Comparison of ENCODE assay signal across 10 cellular contexts in the genomic region with DNA sequence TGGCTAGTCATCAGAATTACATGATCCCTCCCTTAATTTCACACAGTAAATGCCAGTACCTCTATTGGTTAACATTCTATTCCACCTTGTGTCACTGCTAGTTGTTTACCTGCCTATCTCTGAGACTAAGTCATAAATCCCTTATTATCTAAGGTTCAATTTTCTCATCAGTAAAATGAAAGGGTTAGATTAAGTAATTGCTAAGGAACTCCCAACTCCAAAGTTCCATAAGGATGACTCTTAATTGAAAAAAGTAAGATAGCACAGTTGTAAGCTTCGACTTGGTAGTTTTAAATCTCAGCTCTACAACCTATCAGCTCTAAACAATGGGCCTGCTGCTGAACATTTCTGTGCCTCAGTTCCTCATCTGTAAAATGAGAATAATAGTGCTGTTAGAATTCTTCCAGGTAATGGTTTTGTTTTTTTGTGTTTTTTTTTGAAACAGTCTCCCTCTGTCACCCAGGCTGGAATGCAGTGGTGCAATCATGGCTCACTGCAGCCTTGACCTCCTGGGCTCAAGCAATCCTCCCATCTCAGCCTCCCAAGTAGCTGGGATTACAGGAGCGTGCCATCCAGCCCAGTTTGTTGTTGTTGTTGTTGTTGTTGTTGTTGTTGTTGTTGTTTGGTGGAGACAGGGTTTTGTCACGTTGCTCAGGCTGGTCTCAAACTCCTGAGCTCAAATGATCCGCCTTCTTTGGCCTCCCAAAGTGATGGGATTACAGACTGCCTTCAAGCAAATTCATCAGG. TPM values are rescaled to one million over a fixed set of nuclear protein-coding genes. Genes with fewer than 3 reads are reported as not detected.
DNase-seq lines count a peak whose midpoint lies in the region; ATAC-seq lines count a peak whose summit lies in the region.
"Had no signal": no experiment of that assay in that cellular context is flagged by ENCODE, and none has a peak within 500 bp of the region (broad histone marks: within the 10 kb centered on the region; RNA-seq: fewer than 3 reads in every experiment).

No MANE protein-coding gene starts in this region.

- peaks cover 66% of the 10 kb centered on the region for H3K4me1 Mint-ChIP-seq in activated T-cell treated with anti-CD3 and anti-CD28 coated beads, Interleukin-2, amount 50 U/mL, for 4 hours (ENCODE audit: low read depth)
- H3K4me1 Mint-ChIP-seq in activated T-helper 1 cell treated with anti-CD3 and anti-CD28 coated beads, Interleukin-12 subunit alpha, Interleukin-12 subunit beta, Interleukin-2, Interleukin-4 antibody, amounts not matched to agents 30 ng/mL and 10 ng/mL and 1 ng/mL, durations not matched to agents 14 hours and 24 hours and 36 hours (ENCODE audit: low read depth): peaks cover 46% of the 10 kb centered on the region

- H3K27ac Mint-ChIP-seq in activated T-helper 1 cell treated with anti-CD3 and anti-CD28 coated beads, Interleukin-12 subunit alpha, Interleukin-12 subunit beta, Interleukin-2, Interleukin-4 antibody, amounts not matched to agents 30 ng/mL and 10 ng/mL and 1 ng/mL, durations not matched to agents 14 hours and 24 hours and 36 hours: peak overlapping the region; percentile 14

- no peaks in the 10 kb centered on the region for H3K36me3 Mint-ChIP-seq in activated T-cell treated with anti-CD3 and anti-CD28 coated beads, Interleukin-2, amount 50 U/mL, for 4 hours (ENCODE audit: insufficient read depth)
- peaks cover 3% of the 10 kb centered on the region for H3K36me3 Mint-ChIP-seq in activated T-helper 1 cell treated with anti-CD3 and anti-CD28 coated beads, Interleukin-12 subunit alpha, Interleukin-12 subunit beta, Interleukin-2, Interleukin-4 antibody, amounts not matched to agents 30 ng/mL and 10 ng/mL and 1 ng/mL, durations not matched to agents 14 hours and 24 hours and 36 hours (ENCODE audit: low read depth)

- intact Hi-C loops in activated T-helper 1 cell treated with anti-CD3 and anti-CD28 coated beads, Interleukin-12 subunit alpha, Interleukin-12 subunit beta, Interleukin-2, Interleukin-4 antibody, amounts not matched to agents 30 ng/mL and 10 ng/mL and 1 ng/mL, durations not matched to agents 14 hours and 24 hours and 36 hours (cut with micrococcal nuclease): loop anchor here (1.0 to 5.0 kb wide), 5 partner anchors 8 to 146 kb away; a partner anchor contains a TSS
- intact Hi-C loops in left colon (cut with DNase I, micrococcal nuclease): no loop called here

- H3K27ac ChIP-seq in temporal lobe (ENCODE audit: low read depth, low read length): peak overlapping the region; percentile 40
- H3K27ac ChIP-seq: pancreas had no signal

- ATAC-seq in activated T-cell treated with anti-CD3 and anti-CD28 coated beads, Interleukin-2, amount 50 U/mL, for 4 hours: no peak
- ATAC-seq in left colon (peak; percentile 26), GM19463 (IDR thresholded peaks at IDR 0.05; ENCODE audit: unreplicated experiment) (no peak)

- H3K9me3 Mint-ChIP-seq in activated T-cell treated with anti-CD3 and anti-CD28 coated beads, Interleukin-2, amount 50 U/mL, for 4 hours: no peaks in the 10 kb centered on the region
- H3K9me3 Mint-ChIP-seq in activated T-helper 1 cell treated with anti-CD3 and anti-CD28 coated beads, Interleukin-12 subunit alpha, Interleukin-12 subunit beta, Interleukin-2, Interleukin-4 antibody, amounts not matched to agents 30 ng/mL and 10 ng/mL and 1 ng/mL, durations not matched to agents 14 hours and 24 hours and 36 hours: no peaks in the 10 kb centered on the region

- no peak for DNase-seq in activated T-cell treated with anti-CD3 and anti-CD28 coated beads, Interleukin-2, amount 50 U/mL, for 4 hours
- no peak for DNase-seq in activated T-cell treated with anti-CD3 and anti-CD28 coated beads, Interleukin-2, amount 50 U/mL, for 48 hours
- DNase-seq in activated T-helper 1 cell treated with anti-CD3 and anti-CD28 coated beads, Interleukin-12 subunit alpha, Interleukin-12 subunit beta, Interleukin-2, Interleukin-4 antibody, amounts not matched to agents 30 ng/mL and 10 ng/mL and 1 ng/mL, durations not matched to agents 14 hours and 24 hours and 36 hours (ENCODE audit: low spot score): no peak
- DNase-seq in left colon (no peak), middle frontal gyrus (ENCODE audit: extremely low spot score, low spot score) (no peak), D341Med (ENCODE audit: low spot score) (no peak)
- DNase-seq: SHP77 had no signal

- no peaks in the 10 kb centered on the region for H3K27me3 Mint-ChIP-seq in activated T-cell treated with anti-CD3 and anti-CD28 coated beads, Interleukin-2, amount 50 U/mL, for 4 hours (ENCODE audit: low read depth)
- H3K27me3 Mint-ChIP-seq in activated T-helper 1 cell treated with anti-CD3 and anti-CD28 coated beads, Interleukin-12 subunit alpha, Interleukin-12 subunit beta, Interleukin-2, Interleukin-4 antibody, amounts not matched to agents 30 ng/mL and 10 ng/mL and 1 ng/mL, durations not matched to agents 14 hours and 24 hours and 36 hours (ENCODE audit: insufficient read depth): no peaks in the 10 kb centered on the region

- peak overlapping the region; percentile 11 for H3K4me3 Mint-ChIP-seq in activated T-cell treated with anti-CD3 and anti-CD28 coated beads, Interleukin-2, amount 50 U/mL, for 4 hours
- H3K4me3 Mint-ChIP-seq in activated T-helper 1 cell treated with anti-CD3 and anti-CD28 coated beads, Interleukin-12 subunit alpha, Interleukin-12 subunit beta, Interleukin-2, Interleukin-4 antibody, amounts not matched to agents 30 ng/mL and 10 ng/mL and 1 ng/mL, durations not matched to agents 14 hours and 24 hours and 36 hours: no peak overlapping the region

RNA-seq across cellular contexts. Expression of a gene that starts 35.6 kb away (rescaled TPM):
- 10 to 100 TPM; 29.6 to 32.2 (median 30.0) TPM for total RNA-seq in activated T-cell treated with anti-CD3 and anti-CD28 coated beads, Interleukin-2, amount 50 U/mL, for 4 hours
- 56.4 and 58.3 TPM in 2 replicates for total RNA-seq in activated T-helper 1 cell treated with anti-CD3 and anti-CD28 coated beads, Interleukin-12 subunit alpha, Interleukin-12 subunit beta, Interleukin-2, Interleukin-4 antibody, amounts not matched to agents 30 ng/mL and 10 ng/mL and 1 ng/mL, durations not matched to agents 14 hours and 24 hours and 36 hours
- total RNA-seq in left colon (10 to 100 TPM; 32.8 to 35.0 TPM), temporal lobe (218 TPM)
